15 cellular contexts compared by ENCODE assay signal in the genomic region with DNA sequence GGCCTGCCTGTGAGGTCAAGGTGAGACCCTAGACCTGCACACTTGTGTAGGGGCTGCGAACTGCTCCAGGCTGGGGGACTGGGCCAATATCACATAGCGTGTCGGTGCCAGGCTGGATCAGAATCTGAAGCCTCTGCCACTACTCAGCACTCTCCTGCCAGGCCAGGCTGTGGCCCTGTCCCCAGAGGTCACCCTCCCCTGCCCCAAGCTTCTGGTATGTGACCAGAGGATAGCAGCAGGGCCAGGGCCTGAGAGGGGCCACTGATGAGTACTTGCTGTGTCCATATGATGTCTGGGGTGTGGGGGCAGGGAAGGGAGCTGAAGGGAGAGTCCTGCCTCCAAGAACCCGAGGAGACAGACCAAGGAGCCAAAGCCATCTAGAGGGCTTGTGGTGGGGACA. TPM values are rescaled to one million over a fixed set of nuclear protein-coding genes. Genes with fewer than 3 reads are reported as not detected.
DNase-seq lines count a peak whose midpoint lies in the region; ATAC-seq and TF ChIP-seq lines count a peak whose summit lies in the region.
"Had no signal": no experiment of that assay in that cellular context is flagged by ENCODE, and none has a peak within 500 bp of the region (broad histone marks: within the 10 kb centered on the region; RNA-seq: fewer than 3 reads in every experiment).

No MANE protein-coding gene starts in this region.

- no peak overlapping the region for H2AFZ ChIP-seq in osteoblast (ENCODE audit: low read length)
- H2AFZ ChIP-seq: GM23248 had no signal

- peak overlapping the region; percentile 45 for H3K27ac Mint-ChIP-seq in activated naive CD4-positive, alpha-beta T cell treated with anti-CD3 and anti-CD28 coated beads, Interleukin-2, amount 10 ng/mL, durations not matched to agents 7 days and 5 days
- H3K27ac Mint-ChIP-seq: CD4-positive, alpha-beta T cell had no signal

- no peak for ATAC-seq in HG03520 (IDR thresholded peaks at IDR 0.05; ENCODE audit: unreplicated experiment)
- ATAC-seq: HCT116 had no signal

- no peak for TF ChIP-seq CTCF in osteoblast (IDR thresholded peaks at IDR 0.05; ENCODE audit: extremely low read depth, low read depth, low read length)
- TF ChIP-seq CTCF in GM13977 (IDR thresholded peaks at IDR 0.05; ENCODE audit: extremely low read depth, insufficient read depth, missing control alignments), result no peak

- no peak overlapping the region for H3K4me2 ChIP-seq in osteoblast (ENCODE audit: insufficient read depth, low read length)

- peaks cover 1% of the 10 kb centered on the region for H3K36me3 Mint-ChIP-seq in activated naive CD4-positive, alpha-beta T cell treated with anti-CD3 and anti-CD28 coated beads, Interleukin-2, amount 10 ng/mL, durations not matched to agents 7 days and 5 days

- H3K4me3 Mint-ChIP-seq in activated naive CD4-positive, alpha-beta T cell treated with anti-CD3 and anti-CD28 coated beads, Interleukin-2, amount 10 ng/mL, durations not matched to agents 7 days and 5 days, result no peak overlapping the region
- H3K4me3 Mint-ChIP-seq: CD4-positive, alpha-beta T cell had no signal

- no peak for DNase-seq in activated naive CD4-positive, alpha-beta T cell treated with anti-CD3 and anti-CD28 coated beads, Interleukin-2, amount 10 ng/mL, durations not matched to agents 7 days and 5 days
- no peak for DNase-seq in activated naive CD4-positive, alpha-beta T cell treated with anti-CD3 and anti-CD28 coated beads, Interleukin-2, amount 50 U/mL, for 16 hours
- peak; percentile 41 for DNase-seq in myocyte (ENCODE audit: low read depth)
- peak; percentile 43 for DNase-seq in osteoblast (ENCODE audit: insufficient read length, low spot score, missing footprints)
- no peak for DNase-seq in GM13977 (ENCODE audit: low spot score)
- DNase-seq in erythroblast (lab: John Stamatoyannopoulos, UW), result no peak
- DNase-seq: ACHN; Calu3; CD4-positive, alpha-beta T cell; DMS 273 treated with DMSO at 0.1 percent for 48 hours; GM23248 had no signal

- CTCF ChIA-PET in activated naive CD4-positive, alpha-beta T cell treated with anti-CD3 and anti-CD28 coated beads, Interleukin-2, amount 10 ng/mL, durations not matched to agents 7 days and 5 days (lab: Charles Lee), result no interaction called here

- no peak for TF ChIP-seq POLR2A in erythroblast (IDR thresholded peaks at IDR 0.05; ENCODE audit: low read length)

- peaks cover 2% of the 10 kb centered on the region for H3K36me3 ChIP-seq in osteoblast (ENCODE audit: insufficient read depth, low read length)

- H3K27me3 Mint-ChIP-seq in activated naive CD4-positive, alpha-beta T cell treated with anti-CD3 and anti-CD28 coated beads, Interleukin-2, amount 10 ng/mL, durations not matched to agents 7 days and 5 days, result no peaks in the 10 kb centered on the region
- H3K27me3 Mint-ChIP-seq: CD4-positive, alpha-beta T cell had no signal

- H3K79me2 ChIP-seq in osteoblast (ENCODE audit: insufficient read depth, low read length), result no peaks in the 10 kb centered on the region

- H3K4me1 ChIP-seq in osteoblast (ENCODE audit: insufficient read depth, low read length), result no peaks in the 10 kb centered on the region

- no peak overlapping the region for H3K4me3 ChIP-seq in osteoblast (ENCODE audit: insufficient read depth, low read length)
- H3K4me3 ChIP-seq: BLaER1 treated with 17β-estradiol and CSF1 and Interleukin-3, amounts not matched to agents 10 nM and 100 nM; GM23248 had no signal

- H4K20me1 ChIP-seq in osteoblast (ENCODE audit: insufficient read depth, low read length), result no peaks in the 10 kb centered on the region

- no peaks in the 10 kb centered on the region for H3K9me3 Mint-ChIP-seq in activated naive CD4-positive, alpha-beta T cell treated with anti-CD3 and anti-CD28 coated beads, Interleukin-2, amount 10 ng/mL, durations not matched to agents 7 days and 5 days
- H3K9me3 Mint-ChIP-seq: CD4-positive, alpha-beta T cell had no signal

- in situ Hi-C loops in GM13977 (cut with MboI; ENCODE audit: low pct_unique_long_range_greater_than_20kb, low sequenced_read_pairs, unreplicated experiment), result no loop called here

- H3K27me3 ChIP-seq in osteoblast (ENCODE audit: insufficient read depth, low read length), result no peaks in the 10 kb centered on the region

- H3K27ac ChIP-seq in osteoblast (ENCODE audit: low read depth, low read length), result no peak overlapping the region
- H3K27ac ChIP-seq: 22Rv1; BLaER1 treated with 17β-estradiol and CSF1 and Interleukin-3, amounts not matched to agents 10 nM and 100 nM; GM23248 had no signal

- H3K9me3 ChIP-seq in osteoblast (ENCODE audit: low read depth, low read length), result no peaks in the 10 kb centered on the region
- H3K9me3 ChIP-seq: BLaER1 treated with 17β-estradiol and CSF1 and Interleukin-3, amounts not matched to agents 10 nM and 100 nM had no signal

- H3K4me1 Mint-ChIP-seq in activated naive CD4-positive, alpha-beta T cell treated with anti-CD3 and anti-CD28 coated beads, Interleukin-2, amount 10 ng/mL, durations not matched to agents 7 days and 5 days, result no peaks in the 10 kb centered on the region

RNA-seq across cellular contexts. Expression of a gene that starts 17.8 kb away (rescaled TPM):
- 189 and 192 TPM in 2 replicates for total RNA-seq in myocyte
- polyA plus RNA-seq in myocyte (2012), result 184 TPM
- total RNA-seq in osteoblast, result 117 and 118 TPM in 2 replicates

RNA-seq across cellular contexts. Expression of a gene that starts 23.3 kb away (rescaled TPM):
- 15.3 and 20.8 TPM in 2 replicates for total RNA-seq in myocyte
- 15.1 TPM for polyA plus RNA-seq in myocyte (2012)
- total RNA-seq in osteoblast, result 6.5 and 8.3 TPM in 2 replicates

RNA-seq across cellular contexts. Expression of a gene that starts 32.1 kb away (rescaled TPM):
- total RNA-seq in myocyte (6.9 and 10.4 TPM in 2 replicates), osteoblast (11.9 and 13.0 TPM in 2 replicates)
- 6.4 TPM for polyA plus RNA-seq in myocyte (2012)

Comparison
In these comparisons a context has a peak if more than half of its experiments do, and no peak if none do; other contexts are left out.
1. DNase-seq: peak in myocyte (single experiment) and osteoblast (single experiment); none in activated naive CD4-positive, alpha-beta T cell treated with anti-CD3 and anti-CD28 coated beads, Interleukin-2, amount 10 ng/mL, durations not matched to agents 7 days and 5 days (single experiment), activated naive CD4-positive, alpha-beta T cell treated with anti-CD3 and anti-CD28 coated beads, Interleukin-2, amount 50 U/mL, for 16 hours (single experiment), GM13977 (single experiment) and erythroblast (0 of 2).